8 cellular contexts compared by ENCODE assay signal in the genomic region with DNA sequence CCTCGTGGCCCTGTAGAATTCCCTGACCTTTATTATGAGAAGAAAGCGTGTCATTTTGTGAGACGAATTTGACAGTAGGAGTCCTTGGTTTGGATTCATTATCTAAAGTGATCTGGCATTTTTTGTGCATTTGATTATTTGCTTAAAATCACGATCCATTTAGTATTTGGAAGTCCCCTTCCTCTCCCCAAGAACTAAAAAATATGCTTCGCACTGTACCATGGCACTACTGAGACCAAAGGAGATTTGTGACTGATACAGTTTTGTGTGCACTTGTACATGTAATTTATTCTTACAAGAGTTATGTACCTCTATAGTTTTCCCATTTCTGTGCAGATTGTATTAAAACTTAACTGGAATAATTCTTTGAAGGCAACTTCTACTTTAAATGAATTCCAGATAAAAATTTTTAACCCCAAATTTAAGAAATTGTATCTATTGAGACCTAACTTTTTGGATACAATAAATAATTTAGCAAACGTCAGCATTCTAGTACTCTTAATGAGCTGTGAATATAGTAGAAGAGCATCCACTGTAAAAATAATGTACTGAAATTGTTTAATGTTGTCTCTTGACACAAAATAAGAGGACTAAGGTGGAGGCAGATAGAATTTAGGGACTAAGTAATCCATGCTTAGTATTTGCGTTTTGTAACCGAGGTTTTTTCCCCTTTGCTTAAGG. TPM values are rescaled to one million over a fixed set of nuclear protein-coding genes. Genes with fewer than 3 reads are reported as not detected.
DNase-seq lines count a peak whose midpoint lies in the region; TF ChIP-seq lines count a peak whose summit lies in the region.

No MANE protein-coding gene starts in this region.

- H3K4me3 ChIP-seq in SK-N-MC (peak overlapping the region; percentile 83), fibroblast of the aortic adventitia (ENCODE audit: low read depth, low read length) (peak overlapping the region; percentile 72), skeletal muscle tissue (ENCODE audit: low read length in 3 of 3) (peak overlapping the region; percentile 79 to 91 (median 82))

- peaks cover 3 to 18% (median 9%) of the 10 kb centered on the region in 3 donors for H3K4me1 ChIP-seq in skeletal muscle tissue (ENCODE audit: control insufficient read depth in 3 of 3, insufficient read depth in 3 of 3, low read length in 3 of 3)

- TF ChIP-seq CTCF in GM13977 (IDR thresholded peaks at IDR 0.05; ENCODE audit: extremely low read depth, insufficient read depth, missing control alignments), result no peak
- TF ChIP-seq CTCF in fibroblast of the aortic adventitia (IDR thresholded peaks at IDR 0.05; ENCODE audit: insufficient read depth, low read length), result no peak

- no peaks in the 10 kb centered on the region for H3K27me3 ChIP-seq in skeletal muscle tissue (ENCODE audit: control insufficient read depth in 3 of 3, insufficient read depth in 3 of 3, low read length in 3 of 3)

- H3K9me3 ChIP-seq in SK-N-MC (ENCODE audit: low read depth, low read length), result no peaks in the 10 kb centered on the region
- no peaks in the 10 kb centered on the region for H3K9me3 ChIP-seq in skeletal muscle tissue (ENCODE audit: control insufficient read depth in 3 of 3, low read length in 3 of 3)

- DNase-seq in GM13977 (ENCODE audit: low spot score) (peak; percentile 19), SK-N-MC (ENCODE audit: low read depth, low spot score) (no peak), fibroblast of the aortic adventitia (ENCODE audit: low read depth) (no peak), GM19240 (ENCODE audit: insufficient read length, low spot score) (no peak), C1 segment of cervical spinal cord (lab: John Stamatoyannopoulos, UW) (no peak), islet precursor cell (no peak)
- DNase-seq in effector CD4-positive, alpha-beta T cell, result no peak

- H3K9ac ChIP-seq in SK-N-MC (ENCODE audit: insufficient read length) (no peak overlapping the region), skeletal muscle tissue (ENCODE audit: low read depth in 1 of 3, low read length in 3 of 3) (peak overlapping the region in 2 of 3 donors; percentile 78 to 86)

- H3K36me3 ChIP-seq in SK-N-MC (ENCODE audit: insufficient read depth, low read length) (no peaks in the 10 kb centered on the region), skeletal muscle tissue (ENCODE audit: control insufficient read depth in 3 of 3, insufficient read depth in 3 of 3, low read length in 3 of 3) (no peaks in the 10 kb centered on the region)

- H3K27ac ChIP-seq in SK-N-MC (no peak overlapping the region), skeletal muscle tissue (ENCODE audit: low read depth, low read length) (peak overlapping the region; percentile 67)

- in situ Hi-C loops in GM13977 (cut with MboI; ENCODE audit: low pct_unique_long_range_greater_than_20kb, low sequenced_read_pairs, unreplicated experiment), result no loop called here

RNA-seq across cellular contexts. Expression of a gene that starts 2.1 kb away (rescaled TPM):
- total RNA-seq in fibroblast of the aortic adventitia (ENCODE audit: low replicate concordance) (5.4 and 5.5 TPM in 2 replicates), skeletal muscle tissue (29.7 TPM)
